9 cellular contexts compared by ENCODE assay signal in genomic region chr14:104797112-104798044, GRCh38. TPM values are rescaled to one million over a fixed set of nuclear protein-coding genes. Genes with fewer than 3 reads are reported as not detected.
A peak's percentile ranks its signal among the peaks of the same experiment; 100 is the strongest.
DNase-seq lines count a peak whose midpoint lies in the region; ATAC-seq, FAIRE-seq and TF ChIP-seq lines count a peak whose summit lies in the region.
"Had no signal": no experiment of that assay in that cellular context is flagged by ENCODE, and none has a peak within 500 bp of the region (broad histone marks: within the 10 kb centered on the region; RNA-seq: fewer than 3 reads in every experiment).

No MANE protein-coding gene starts in this region.

- POLR2A ChIA-PET in A549 (lab: Yijun Ruan, JAX) = no interaction called here
- POLR2A ChIA-PET in GM12878 (lab: Charles Lee) = no interaction called here

- H3K4me2 ChIP-seq in A549 = 0 out of 3 replicates have a peak overlapping the region, but pooled peaks have one; percentile 11
- H3K4me2 ChIP-seq in GM12878 (ENCODE audit: control insufficient read depth, insufficient read depth) = no peak overlapping the region

- RAD21 ChIA-PET in GM12878 (lab: Charles Lee; ENCODE audit: unreplicated experiment) = interaction anchor here (1.2 kb wide), 1 partner anchor 29 kb away, joined by 3 read pairs; no protein-coding TSS in a partner anchor

- 69% methylated on average over 8 of the region's 18 CpGs for whole genome bisulfite sequencing in A549 (ENCODE audit: missing lambda C conversion rate)
- WGBS in GM12878 (ENCODE audit: insufficient coverage, insufficient replicate concordance, low lambda C conversion rate, missing lambda C conversion rate) = 36% methylated on average over 18 of the region's 18 CpGs

- H3K27ac ChIP-seq in A549 (peak overlapping the region in 1 of 2 experiments; percentile 15; a peak in 1 of 6 replicates), GM12878 (ENCODE audit: control insufficient read depth, insufficient read depth) (no peak overlapping the region)

- BruUV-seq in GM12878 (replicated peaks; lab: Mats Ljungman, UMichigan) = no TSS peak

- no peaks in the 10 kb centered on the region; the same call in 1 of the 2 replicates for H4K20me1 ChIP-seq in GM12878 (ENCODE audit: control insufficient read depth, insufficient read depth)

- TF ChIP-seq POLR2A in A549 (IDR thresholded peaks at IDR 0.05; ENCODE audit: low read length) (no peak), GM12878 (IDR thresholded peaks at IDR 0.05; ENCODE audit: low read depth, low read length) (no peak)

- CTCF ChIA-PET in A549 (lab: Yijun Ruan, JAX) (interaction anchor here (0.9 to 1.3 kb wide), 4 partner anchors 29 to 72 kb away, joined by 3 to 4 read pairs (median 3); no protein-coding TSS in a partner anchor), GM12878 (lab: Yijun Ruan, JAX) (no interaction called here)

- peaks cover 0 to 3% of the 10 kb centered on the region in 2 experiments; a peak in 1 of 4 replicates for H3K27me3 ChIP-seq in GM12878 (replicated peaks in 1 of 2; ENCODE audit: control insufficient read depth in 2 of 2, insufficient read depth in 2 of 2, low read length in 1 of 2)
- H3K27me3 ChIP-seq in mucosa of stomach (ENCODE audit: control insufficient read depth, insufficient read depth, low read length) = no peaks in the 10 kb centered on the region

- H3K9ac ChIP-seq in GM12878 (ENCODE audit: control insufficient read depth, insufficient read depth, low read length) (no peak overlapping the region), mucosa of stomach (ENCODE audit: low read length) (peak overlapping the region; percentile 45)

- TF ChIP-seq EP300 in A549 (IDR thresholded peaks at IDR 0.05) = no peak
- no peak for TF ChIP-seq EP300 in GM12878 (IDR thresholded peaks at IDR 0.05; ENCODE audit: borderline replicate concordance in 1 of 2, control insufficient read depth in 1 of 2, low read depth in 2 of 2, low read length in 2 of 2)

- peaks cover 25% of the 10 kb centered on the region for H3K79me2 ChIP-seq in GM12878 (ENCODE audit: control insufficient read depth, insufficient read depth, low read length)

- H3K4me3 ChIP-seq in A549 = no peak overlapping the region
- no peak overlapping the region for H3K4me3 ChIP-seq in GM12878
- no peak overlapping the region for H3K4me3 ChIP-seq in mucosa of stomach (ENCODE audit: low read length)

- H3K9me3 ChIP-seq in A549 = no peaks in the 10 kb centered on the region
- H3K9me3 ChIP-seq in GM12878 (replicated peaks; ENCODE audit: control insufficient read depth, insufficient read depth, low read length) = no peaks in the 10 kb centered on the region
- H3K9me3 ChIP-seq in mucosa of stomach (ENCODE audit: control insufficient read depth, low read length) = no peaks in the 10 kb centered on the region

- H3K36me3 ChIP-seq in GM12878 (ENCODE audit: control insufficient read depth in 2 of 2, insufficient read depth in 2 of 2, low read length in 1 of 2) (no peaks in the 10 kb centered on the region; a peak in 1 of 4 replicates), mucosa of stomach (ENCODE audit: control insufficient read depth, insufficient read depth, low read length) (no peaks in the 10 kb centered on the region)

- peak in 1 of 2 experiments; percentile 57 for DNase-seq in A549 (ENCODE audit: low read depth in 1 of 2, low spot score in 1 of 2)
- peak; percentile 57 for DNase-seq in HK-2 (ENCODE audit: unreplicated experiment)
- DNase-seq in GM12878 (ENCODE audit: low read depth, low spot score) = no peak
- no peak for DNase-seq in NCI-H774 (lab: John Stamatoyannopoulos, UW)
- no peak for DNase-seq in NCI-H345 (lab: John Stamatoyannopoulos, UW)
- DNase-seq in NK-92 treated with Interleukin-12 subunit alpha and Interleukin-12 subunit beta, amount 100 ng/mL, for 24 hours (lab: John Stamatoyannopoulos, UW) = no peak

- intact Hi-C loops in GM12878 (cut with micrococcal nuclease; ENCODE audit: unreplicated experiment) = no loop called here

- no peak overlapping the region for H2AFZ ChIP-seq in GM12878 (ENCODE audit: control insufficient read depth, low read depth, low read length)

- in situ Hi-C loops in GM12878 (cut with MboI) = no loop called here

- SMC1A ChIA-PET in GM12878 (lab: Charles Lee; ENCODE audit: uncharacterized antibody, unreplicated experiment) = no interaction called here

- TF ChIP-seq RAD21 in A549 (conservative IDR thresholded peaks at IDR 0.05 in 1 of 2, IDR thresholded peaks at IDR 0.05 in 1 of 2) = no peak
- no peak for TF ChIP-seq RAD21 in GM12878 (IDR thresholded peaks at IDR 0.05; ENCODE audit: insufficient read depth, low read depth, low read length)

- TF ChIP-seq CTCF in A549 (IDR thresholded peaks at IDR 0.05) (no peak), GM12878 (IDR thresholded peaks at IDR 0.05 in 2 of 3, conservative IDR thresholded peaks at IDR 0.05 in 1 of 3; ENCODE audit: control insufficient read depth in 2 of 3, extremely low read depth in 1 of 3, insufficient read depth in 1 of 3, low read depth in 3 of 3, low read length in 3 of 3) (no peak)

- FAIRE-seq in A549 (lab: Jason Lieb, UNC) (no peak), GM12878 (lab: Jason Lieb, UNC) (no peak)
- FAIRE-seq: bronchial epithelial cell had no signal

- H3K4me1 ChIP-seq in A549 = peaks cover 49% of the 10 kb centered on the region
- H3K4me1 ChIP-seq in GM12878 (ENCODE audit: control insufficient read depth, insufficient read depth, low read length) = peaks cover 26% of the 10 kb centered on the region
- H3K4me1 ChIP-seq in mucosa of stomach (ENCODE audit: control insufficient read depth, insufficient read depth, low read length) = peaks cover 81% of the 10 kb centered on the region

- ATAC-seq in A549 = peak in 1 of 2 experiments; percentile 23; a peak in 3 of 6 replicates
- 0 out of 3 replicates have a peak, but pooled peaks have one; percentile 2 for ATAC-seq in GM12878
- ATAC-seq in GM18858 (IDR thresholded peaks at IDR 0.05; ENCODE audit: unreplicated experiment) = no peak

RNA-seq across cellular contexts. Expression of gene AKT1, which starts 1.8 kb away (rescaled TPM):
- polyA plus RNA-seq in A549 (2011; rRNA removed) = 66.0 and 70.2 TPM in 2 replicates
- polyA plus RNA-seq in A549 (2012; cell fraction: cytosol; rRNA removed) = 164 and 170 TPM in 2 replicates
- 315 and 328 TPM in 2 replicates for polyA plus RNA-seq in A549 (2012; cell fraction: nucleus; rRNA removed)
- polyA plus RNA-seq in A549 (2017; fragmentation: RNase III; extraction: RNeasy Plus Mini Kit Qiagen cat#74134 plus additional on column Dnase treatment) = 87.1 to 93.8 TPM (median 93.0 TPM) in 3 replicates
- polyA minus RNA-seq in A549 (2011; rRNA and poly(A)+ RNA removed) = 138 and 139 TPM in 2 replicates
- total RNA-seq in GM12878 (2013; cell fraction: nucleolus; rRNA removed) = 49.2 and 56.5 TPM in 2 replicates
- 70.8 and 83.6 TPM in 2 replicates for total RNA-seq in GM12878 (2014; rRNA removed)
- 55.9 and 62.4 TPM in 2 replicates for total RNA-seq in GM12878 (2014; rRNA removed; fragmentation: Illumina TruSeq; extraction: Trizol)
- 102 and 110 TPM in 2 replicates for total RNA-seq in GM12878 (2021)
- 19.1 TPM for polyA plus RNA-seq in GM12878 (2011; ENCODE audit: low read depth)
- polyA plus RNA-seq in GM12878 (2011; rRNA removed) = 44.8 and 70.3 TPM in 2 replicates
- 99.2 and 131 TPM in 2 replicates for polyA plus RNA-seq in GM12878 (2011; cell fraction: cytosol; rRNA removed)
- 234 and 307 TPM in 2 replicates for polyA plus RNA-seq in GM12878 (2011; cell fraction: nucleus; rRNA removed)
- 50.8 and 57.6 TPM in 2 replicates for polyA plus RNA-seq in GM12878 (2012)
- polyA plus RNA-seq in GM12878 (2014; fragmentation: Illumina TruSeq; extraction: Trizol) = 19.3 and 55.4 TPM in 2 replicates
- polyA plus RNA-seq in GM12878 (2014; fragmentation: Nextera tagmentation; extraction: Ambion mirVana) = 1 to 10 TPM in 1 of 2 experiments, under 1 TPM in 1; 0.63 to 1.4 TPM
- 92.3 and 101 TPM in 2 replicates for polyA plus RNA-seq in GM12878 (2014; rRNA removed)
- polyA plus RNA-seq in GM12878 (2016; fragmentation: Nextera tagmentation; extraction: Ambion mirVana) = 1 to 10 TPM; 9.0 to 9.2 TPM
- 64.3 and 96.2 TPM in 2 replicates for polyA minus RNA-seq in GM12878 (2011; rRNA and poly(A)+ RNA removed)
- polyA minus RNA-seq in GM12878 (2011; cell fraction: cytosol; rRNA and poly(A)+ RNA removed) = 42.0 and 48.6 TPM in 2 replicates
- 23.0 and 34.0 TPM in 2 replicates for polyA minus RNA-seq in GM12878 (2011; cell fraction: nucleus; rRNA and poly(A)+ RNA removed)

RNA-seq across cellular contexts. Expression of gene ZBTB42, which starts 3.5 kb away (rescaled TPM):
- polyA plus RNA-seq in A549 (2011; rRNA removed) (1.6 and 2.1 TPM in 2 replicates), A549 (2017; fragmentation: RNase III; extraction: RNeasy Plus Mini Kit Qiagen cat#74134 plus additional on column Dnase treatment) (2.3 to 3.1 TPM (median 2.6 TPM) in 3 replicates), GM12878 (2011; rRNA removed) (0.10 and 0.22 TPM in 2 replicates), GM12878 (2014; fragmentation: Illumina TruSeq; extraction: Trizol) (0.13 TPM in 1 of 2 replicates, not detected in the other), GM12878 (2014; fragmentation: Nextera tagmentation; extraction: Ambion mirVana) (under 1 TPM in 1 of 2 experiments, not detected in 1; 0.05 TPM), GM12878 (2014; rRNA removed) (0.51 and 0.94 TPM in 2 replicates), GM12878 (2016; fragmentation: Nextera tagmentation; extraction: Ambion mirVana) (under 1 TPM in 1 of 2 experiments, not detected in 1; 0.23 TPM)
- polyA plus RNA-seq in A549 (2012; cell fraction: cytosol; rRNA removed) = 1.6 and 2.9 TPM in 2 replicates
- 2.3 and 2.9 TPM in 2 replicates for polyA plus RNA-seq in A549 (2012; cell fraction: nucleus; rRNA removed)
- 3.9 and 4.1 TPM in 2 replicates for polyA minus RNA-seq in A549 (2011; rRNA and poly(A)+ RNA removed)
- total RNA-seq in GM12878 (2013; cell fraction: nucleolus; rRNA removed) = 1.8 and 3.7 TPM in 2 replicates
- total RNA-seq in GM12878 (2014; rRNA removed) (0.33 and 0.68 TPM in 2 replicates), GM12878 (2014; rRNA removed; fragmentation: Illumina TruSeq; extraction: Trizol) (0.46 and 0.54 TPM in 2 replicates), GM12878 (2021) (1.2 and 1.3 TPM in 2 replicates)
- 0.07 TPM for polyA plus RNA-seq in GM12878 (2011; ENCODE audit: low read depth)
- 0.36 and 0.38 TPM in 2 replicates for polyA plus RNA-seq in GM12878 (2011; cell fraction: cytosol; rRNA removed)
- 0.61 and 0.97 TPM in 2 replicates for polyA plus RNA-seq in GM12878 (2011; cell fraction: nucleus; rRNA removed)
- polyA plus RNA-seq in GM12878 (2012) = 0.27 and 0.28 TPM in 2 replicates
- polyA minus RNA-seq in GM12878 (2011; rRNA and poly(A)+ RNA removed) = 0.44 and 1.7 TPM in 2 replicates
- polyA minus RNA-seq in GM12878 (2011; cell fraction: cytosol; rRNA and poly(A)+ RNA removed) = 0.53 TPM in 1 of 2 replicates, not detected in the other
- 2.9 and 3.4 TPM in 2 replicates for polyA minus RNA-seq in GM12878 (2011; cell fraction: nucleus; rRNA and poly(A)+ RNA removed)

RNA-seq across cellular contexts. Expression of gene SIVA1, which starts 44.4 kb away (rescaled TPM):
- polyA plus RNA-seq in A549 (2011; rRNA removed) (90.0 and 94.2 TPM in 2 replicates), A549 (2017; fragmentation: RNase III; extraction: RNeasy Plus Mini Kit Qiagen cat#74134 plus additional on column Dnase treatment) (157 to 169 TPM (median 163 TPM) in 3 replicates), GM12878 (2011; rRNA removed) (29.6 and 75.5 TPM in 2 replicates), GM12878 (2014; fragmentation: Illumina TruSeq; extraction: Trizol) (4.0 and 7.6 TPM in 2 replicates), GM12878 (2014; fragmentation: Nextera tagmentation; extraction: Ambion mirVana) (10 to 100 TPM in 1 of 2 experiments, 1 to 10 TPM in 1; 4.6 to 30.6 TPM), GM12878 (2014; rRNA removed) (173 and 207 TPM in 2 replicates), GM12878 (2016; fragmentation: Nextera tagmentation; extraction: Ambion mirVana) (100 to 1,000 TPM; 270 to 282 TPM)
- 477 and 601 TPM in 2 replicates for polyA plus RNA-seq in A549 (2012; cell fraction: cytosol; rRNA removed)
- polyA plus RNA-seq in A549 (2012; cell fraction: nucleus; rRNA removed) = 376 and 581 TPM in 2 replicates
- 12.3 and 14.4 TPM in 2 replicates for polyA minus RNA-seq in A549 (2011; rRNA and poly(A)+ RNA removed)
- total RNA-seq in GM12878 (2013; cell fraction: nucleolus; rRNA removed) = 37.5 and 51.8 TPM in 2 replicates
- total RNA-seq in GM12878 (2014; rRNA removed) (182 and 197 TPM in 2 replicates), GM12878 (2014; rRNA removed; fragmentation: Illumina TruSeq; extraction: Trizol) (18.8 and 26.6 TPM in 2 replicates), GM12878 (2021) (128 and 137 TPM in 2 replicates)
- polyA plus RNA-seq in GM12878 (2011; ENCODE audit: low read depth) = 32.1 TPM
- 159 and 299 TPM in 2 replicates for polyA plus RNA-seq in GM12878 (2011; cell fraction: cytosol; rRNA removed)
- polyA plus RNA-seq in GM12878 (2011; cell fraction: nucleus; rRNA removed) = 166 and 180 TPM in 2 replicates
- 63.7 and 67.4 TPM in 2 replicates for polyA plus RNA-seq in GM12878 (2012)
- polyA minus RNA-seq in GM12878 (2011; rRNA and poly(A)+ RNA removed) = 23.3 and 46.5 TPM in 2 replicates
- polyA minus RNA-seq in GM12878 (2011; cell fraction: cytosol; rRNA and poly(A)+ RNA removed) = 29.1 and 29.4 TPM in 2 replicates
- polyA minus RNA-seq in GM12878 (2011; cell fraction: nucleus; rRNA and poly(A)+ RNA removed) = 18.7 and 28.8 TPM in 2 replicates
